ENCODE assay signal across 33 cellular contexts in genomic region chr11:44958165-44958564, GRCh38. TPM values are rescaled to one million over a fixed set of nuclear protein-coding genes. Genes with fewer than 3 reads are reported as not detected.
DNase-seq lines count a peak whose midpoint lies in the region; ATAC-seq and TF ChIP-seq lines count a peak whose summit lies in the region.
"Had no signal": no experiment of that assay in that cellular context is flagged by ENCODE, and none has a peak within 500 bp of the region (broad histone marks: within the 10 kb centered on the region; RNA-seq: fewer than 3 reads in every experiment).

No MANE protein-coding gene starts in this region.

- H3K4me3 Mint-ChIP-seq in CD4-positive, alpha-beta memory T cell: no peak overlapping the region
- H3K4me3 Mint-ChIP-seq: activated CD4-positive, alpha-beta T cell treated with anti-CD3 and anti-CD28 coated beads for 36 hours; CD8-positive, alpha-beta memory T cell; central memory CD8-positive, alpha-beta T cell; naive thymus-derived CD8-positive, alpha-beta T cell; T-helper 17 cell had no signal

- no peaks in the 10 kb centered on the region for H3K4me1 Mint-ChIP-seq in CD4-positive, alpha-beta memory T cell
- H3K4me1 Mint-ChIP-seq: T-helper 17 cell had no signal

- CTCF ChIA-PET in CD4-positive, alpha-beta memory T cell (lab: Charles Lee; ENCODE audit: partially characterized antibody): interaction anchor here (0.9 to 3.6 kb wide), 4 partner anchors 8 to 146 kb away, joined by 3 to 16 read pairs (median 6); no protein-coding TSS in a partner anchor

- H3K27ac ChIP-seq in colonic mucosa: no peak overlapping the region
- H3K27ac ChIP-seq in stomach: peak overlapping the region in 2 of 5 donors; percentile 25 to 34
- H3K27ac ChIP-seq in CD4-positive, alpha-beta memory T cell (ENCODE audit: low read depth, low read length): no peak overlapping the region
- H3K27ac ChIP-seq in thyroid gland: no peak overlapping the region
- H3K27ac ChIP-seq: esophagus muscularis mucosa, KMS-11, psoas muscle, sigmoid colon, testis had no signal

- TF ChIP-seq POLR2A in stomach (IDR thresholded peaks at IDR 0.05): no peak
- no peak for TF ChIP-seq POLR2A in thyroid gland (IDR thresholded peaks at IDR 0.05)

- no peaks in the 10 kb centered on the region for H3K27me3 ChIP-seq in colonic mucosa
- H3K27me3 ChIP-seq in stomach: no peaks in the 10 kb centered on the region
- H3K27me3 ChIP-seq in CD4-positive, alpha-beta memory T cell (ENCODE audit: insufficient read depth, low read length): no peaks in the 10 kb centered on the region
- no peaks in the 10 kb centered on the region for H3K27me3 ChIP-seq in thyroid gland
- H3K27me3 ChIP-seq: esophagus muscularis mucosa, testis had no signal

- no peaks in the 10 kb centered on the region for H3K9me3 Mint-ChIP-seq in CD4-positive, alpha-beta memory T cell
- H3K9me3 Mint-ChIP-seq: CD8-positive, alpha-beta memory T cell; central memory CD8-positive, alpha-beta T cell; naive thymus-derived CD8-positive, alpha-beta T cell had no signal

- no peak for ATAC-seq in HG03159 (IDR thresholded peaks at IDR 0.05; ENCODE audit: unreplicated experiment)
- ATAC-seq: A549; activated CD4-positive, alpha-beta T cell treated with anti-CD3 and anti-CD28 coated beads for 36 hours; naive thymus-derived CD8-positive, alpha-beta T cell; psoas muscle; SK-N-SH treated with all-trans-retinoic acid at 6 μM for 48 hours; T-helper 17 cell had no signal

- H3K27ac Mint-ChIP-seq in CD4-positive, alpha-beta memory T cell: no peak overlapping the region
- H3K27ac Mint-ChIP-seq: activated CD4-positive, alpha-beta T cell treated with anti-CD3 and anti-CD28 coated beads for 36 hours; T-helper 17 cell had no signal

- no peaks in the 10 kb centered on the region for H3K36me3 Mint-ChIP-seq in CD4-positive, alpha-beta memory T cell
- H3K36me3 Mint-ChIP-seq: CD8-positive, alpha-beta memory T cell; naive thymus-derived CD8-positive, alpha-beta T cell had no signal

- H3K4me1 ChIP-seq in colonic mucosa: peaks cover 11% of the 10 kb centered on the region
- peaks cover 23 to 58% (median 25%) of the 10 kb centered on the region in 4 donors for H3K4me1 ChIP-seq in stomach
- H3K4me1 ChIP-seq in CD4-positive, alpha-beta memory T cell (ENCODE audit: insufficient read depth, low read length): no peaks in the 10 kb centered on the region
- peaks cover 20 to 32% of the 10 kb centered on the region in 2 donors for H3K4me1 ChIP-seq in thyroid gland
- H3K4me1 ChIP-seq: psoas muscle had no signal

- POLR2A ChIA-PET in CD4-positive, alpha-beta memory T cell (lab: Charles Lee; ENCODE audit: partially characterized antibody): no interaction called here

- no peaks in the 10 kb centered on the region for H3K9me3 ChIP-seq in colonic mucosa
- H3K9me3 ChIP-seq in stomach: no peaks in the 10 kb centered on the region
- no peaks in the 10 kb centered on the region for H3K9me3 ChIP-seq in CD4-positive, alpha-beta memory T cell (ENCODE audit: control insufficient read depth in 1 of 2, low read length in 2 of 2)
- H3K9me3 ChIP-seq in thyroid gland: no peaks in the 10 kb centered on the region
- H3K9me3 ChIP-seq: A549, esophagus muscularis mucosa, psoas muscle, sigmoid colon, testis had no signal

- DNase-seq in NCI-H2171 treated with DMSO at 0.1 percent for 48 hours (lab: John Stamatoyannopoulos, UW) (peak; percentile 50), NCI-H2171 (lab: John Stamatoyannopoulos, UW) (no peak), NCI-H146 treated with DMSO at 0.1 percent for 48 hours (lab: John Stamatoyannopoulos, UW; ENCODE audit: unreplicated experiment) (peak; percentile 30), colonic mucosa (peak; percentile 82), stomach (peak; percentile 71), thyroid gland (no peak)
- no peak for DNase-seq in CD4-positive, alpha-beta memory T cell
- DNase-seq: activated CD4-positive, alpha-beta T cell treated with anti-CD3 and anti-CD28 coated beads for 36 hours; activated effector memory CD4-positive, alpha-beta T cell treated with anti-CD3 and anti-CD28 coated beads, Interleukin-2, amount 50 U/mL, for 16 hours; activated T-cell treated with anti-CD3 and anti-CD28 coated beads for 4 hours; AML-193; CD8-positive, alpha-beta memory T cell; dermis blood vessel endothelial cell; DMS79 treated with DMSO at 0.1 percent for 48 hours; foreskin melanocyte; GF-D8; H7; MM.1S; naive thymus-derived CD8-positive, alpha-beta T cell; NCI-H1436 treated with DMSO at 0.1 percent for 48 hours; NCI-H774; occipital lobe; psoas muscle; sigmoid colon; stimulated activated naive CD4-positive, alpha-beta T cell treated with Interleukin-2 at 50 U/mL for 16 hours; T-helper 17 cell; testis had no signal

- H3K36me3 ChIP-seq in colonic mucosa (no peaks in the 10 kb centered on the region), stomach (no peaks in the 10 kb centered on the region), thyroid gland (no peaks in the 10 kb centered on the region)
- H3K36me3 ChIP-seq in CD4-positive, alpha-beta memory T cell (ENCODE audit: insufficient read depth, low read length): no peaks in the 10 kb centered on the region
- H3K36me3 ChIP-seq: esophagus muscularis mucosa, sigmoid colon had no signal

- no peak for TF ChIP-seq CTCF in colonic mucosa (IDR thresholded peaks at IDR 0.05)
- no peak for TF ChIP-seq CTCF in stomach (IDR thresholded peaks at IDR 0.05)
- no peak for TF ChIP-seq CTCF in thyroid gland (IDR thresholded peaks at IDR 0.05)

- 23 to 47% (median 37%) methylated on average over 3 of the region's 3 CpGs for WGBS in stomach, 5 donors
- 72 to 75% methylated on average over 3 of the region's 3 CpGs for WGBS in thyroid gland, 2 donors

- H3K9ac ChIP-seq in colonic mucosa (ENCODE audit: low read depth in 2 of 2, low read length in 2 of 2): peak overlapping the region in 1 of 2 donors; percentile 13
- H3K9ac ChIP-seq: KMS-11 had no signal

- intact Hi-C loops in colonic mucosa (cut with DNase I): no loop called here
- intact Hi-C loops in stomach (cut with DNase I; ENCODE audit: low total_unique reads): no loop called here
- intact Hi-C loops in CD4-positive, alpha-beta memory T cell (cut with micrococcal nuclease): no loop called here
- intact Hi-C loops in thyroid gland (cut with DNase I): no loop called here

- H3K4me3 ChIP-seq in colonic mucosa (no peak overlapping the region), stomach (no peak overlapping the region), thyroid gland (replicated peaks in 1 of 3) (no peak overlapping the region)
- no peak overlapping the region for H3K4me3 ChIP-seq in CD4-positive, alpha-beta memory T cell (ENCODE audit: low read length in 2 of 2)
- H3K4me3 ChIP-seq: A549, esophagus muscularis mucosa, psoas muscle, sigmoid colon, testis had no signal

- no peaks in the 10 kb centered on the region for H3K27me3 Mint-ChIP-seq in CD4-positive, alpha-beta memory T cell
- H3K27me3 Mint-ChIP-seq: activated CD4-positive, alpha-beta T cell treated with anti-CD3 and anti-CD28 coated beads for 36 hours; central memory CD8-positive, alpha-beta T cell had no signal

- TF ChIP-seq EP300 in stomach (IDR thresholded peaks at IDR 0.05): no peak

RNA-seq across cellular contexts. Expression of gene TP53I11, which starts 7.5 kb away (rescaled TPM):
- 100 to 1,000 TPM; 103 to 158 TPM for total RNA-seq in colonic mucosa
- 100 to 1,000 TPM in 1 of 5 donors, 10 to 100 TPM in 4; 27.2 to 155 (median 31.6) TPM for total RNA-seq in stomach
- 10 to 100 TPM; 12.4 to 27.1 (median 18.5) TPM for polyA plus RNA-seq in stomach
- total RNA-seq in CD4-positive, alpha-beta memory T cell: 1 to 10 TPM; 4.0 to 7.0 TPM
- 1 to 10 TPM; 1.1 to 6.2 TPM for polyA plus RNA-seq in CD4-positive, alpha-beta memory T cell
- 10 to 100 TPM; 21.7 to 34.0 (median 30.9) TPM for total RNA-seq in thyroid gland

Comparison
In these comparisons a context has a peak if more than half of its experiments do, and no peak if none do; other contexts are left out.
1. DNase-seq: peak in NCI-H2171 treated with DMSO at 0.1 percent for 48 hours (single experiment), NCI-H146 treated with DMSO at 0.1 percent for 48 hours (single experiment), colonic mucosa (single experiment) and stomach (single experiment); none in NCI-H2171 (single experiment), CD4-positive, alpha-beta memory T cell (0 of 5) and thyroid gland (0 of 2).